Comparison of ENCODE assay signal across 34 cellular contexts in the genomic region with DNA sequence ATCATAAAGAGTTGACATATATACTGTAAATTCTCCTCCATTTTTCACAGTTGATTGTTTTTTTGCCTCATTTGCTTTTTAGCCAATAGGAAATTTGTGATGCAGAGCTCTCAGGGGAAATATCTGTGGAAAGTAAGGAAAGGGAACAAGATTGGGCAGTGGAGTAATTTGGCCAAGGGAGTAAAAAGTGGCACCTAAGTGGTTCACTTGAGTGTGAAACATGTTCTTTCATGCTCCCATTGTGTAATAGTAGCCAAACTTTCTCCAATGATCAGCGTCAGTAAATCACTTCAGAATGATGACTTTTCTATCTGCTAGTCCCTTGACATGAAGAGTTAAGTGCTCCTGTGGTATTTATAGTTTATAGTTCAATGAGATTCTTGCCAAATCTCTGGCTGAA.
"Had no signal": no experiment of that assay in that cellular context is flagged by ENCODE, and none has a peak within 500 bp of the region (broad histone marks: within the 10 kb centered on the region; RNA-seq: fewer than 3 reads in every experiment).

No MANE protein-coding gene starts in this region.

- H3K9me2 ChIP-seq: SK-N-SH had no signal

- H3K36me3 Mint-ChIP-seq: activated CD8-positive, alpha-beta memory T cell treated with anti-CD3 and anti-CD28 coated beads, Interleukin-2, amount 10 ng/mL, durations not matched to agents 7 days and 5 days; activated naive CD8-positive, alpha-beta T cell had no signal

- DNase-seq: activated B cell treated with CpG ODN at 0.5 μM for 24 hours; activated CD4-positive, alpha-beta memory T cell treated with anti-CD3 and anti-CD28 coated beads, Interleukin-2, amount 10 ng/mL, durations not matched to agents 7 days and 5 days; activated CD4-positive, alpha-beta T cell treated with anti-CD3 and anti-CD28 coated beads for 4 hours; activated CD4-positive, CD25-positive, alpha-beta regulatory T cell treated with anti-CD3 and anti-CD28 coated beads, Interleukin-2, amount 50 U/mL, for 72 hours; activated CD8-positive, alpha-beta memory T cell treated with anti-CD3 and anti-CD28 coated beads for 24 hours; activated CD8-positive, alpha-beta memory T cell treated with anti-CD3 and anti-CD28 coated beads, Interleukin-2, amount 10 ng/mL, durations not matched to agents 7 days and 5 days; activated CD8-positive, alpha-beta memory T cell treated with anti-CD3 and anti-CD28 coated beads, Interleukin-2, amount 50 U/mL, for 48 hours; activated effector memory CD4-positive, alpha-beta T cell treated with anti-CD3 and anti-CD28 coated beads, Interleukin-2, amount 50 U/mL, for 16 hours; activated naive CD4-positive, alpha-beta T cell treated with anti-CD3 and anti-CD28 coated beads for 36 hours; activated T-cell treated with anti-CD3 and anti-CD28 coated beads, Interleukin-2, amount 50 U/mL, for 48 hours; amniotic stem cell; aorta; brain microvascular endothelial cell; colonic mucosa; NCI-H1048; NCI-H146; NCI-H187; NCI-H2029 treated with DMSO at 0.1 percent for 48 hours; NCI-H2107; NCI-H510A treated with DMSO at 0.1 percent for 48 hours; NCI-H526 treated with DMSO at 0.1 percent for 48 hours; NCI-H82; PC-3; Peyer's patch; SHP77 treated with DMSO at 0.1 percent for 48 hours; SK-N-SH had no signal

- H3K27ac ChIP-seq: brain microvascular endothelial cell, cardiac muscle cell, colonic mucosa, Peyer's patch, SJSA1 had no signal

- ATAC-seq: activated CD8-positive, alpha-beta memory T cell treated with anti-CD3 and anti-CD28 coated beads, Interleukin-2, amount 10 ng/mL, durations not matched to agents 7 days and 5 days; K562; PC-3 had no signal

- H3K9me3 ChIP-seq: colonic mucosa, Peyer's patch, SJSA1, SK-N-SH had no signal

- FAIRE-seq: K562, TTC549 had no signal

- H3K27ac Mint-ChIP-seq: activated B cell treated with CpG ODN at 0.5 μM for 24 hours; activated CD4-positive, alpha-beta memory T cell treated with anti-CD3 and anti-CD28 coated beads, Interleukin-2, amount 10 ng/mL, durations not matched to agents 7 days and 5 days; activated CD8-positive, alpha-beta memory T cell treated with anti-CD3 and anti-CD28 coated beads, Interleukin-2, amount 10 ng/mL, durations not matched to agents 7 days and 5 days; activated naive CD4-positive, alpha-beta T cell treated with anti-CD3 and anti-CD28 coated beads for 36 hours; activated naive CD8-positive, alpha-beta T cell; T-helper 1 cell treated with Interleukin-12 subunit alpha and Interleukin-12 subunit beta and Interleukin-4 antibody, amounts not matched to agents 30 μg/mL and 1 μg/mL, for 36 hours; T-helper 2 cell treated with Interferon-gamma antibody and Interleukin-4, amounts not matched to agents 5 μg/mL and 100 μg/mL, for 36 hours had no signal

- H3K4me1 Mint-ChIP-seq: activated B cell treated with CpG ODN at 0.5 μM for 24 hours; activated CD4-positive, alpha-beta memory T cell treated with anti-CD3 and anti-CD28 coated beads, Interleukin-2, amount 10 ng/mL, durations not matched to agents 7 days and 5 days; activated CD8-positive, alpha-beta memory T cell treated with anti-CD3 and anti-CD28 coated beads, Interleukin-2, amount 10 ng/mL, durations not matched to agents 7 days and 5 days; central memory CD8-positive, alpha-beta T cell had no signal

- H3K4me1 ChIP-seq: colonic mucosa, Peyer's patch, SJSA1 had no signal

- H3K27me3 Mint-ChIP-seq: activated B cell treated with CpG ODN at 0.5 μM for 24 hours; activated CD4-positive, alpha-beta memory T cell treated with anti-CD3 and anti-CD28 coated beads, Interleukin-2, amount 10 ng/mL, durations not matched to agents 7 days and 5 days; activated CD8-positive, alpha-beta memory T cell treated with anti-CD3 and anti-CD28 coated beads, Interleukin-2, amount 10 ng/mL, durations not matched to agents 7 days and 5 days; activated naive CD8-positive, alpha-beta T cell; central memory CD8-positive, alpha-beta T cell had no signal

- H3K9me3 Mint-ChIP-seq: activated B cell treated with CpG ODN at 0.5 μM for 24 hours; activated CD4-positive, alpha-beta memory T cell treated with anti-CD3 and anti-CD28 coated beads, Interleukin-2, amount 10 ng/mL, durations not matched to agents 7 days and 5 days; activated naive CD4-positive, alpha-beta T cell treated with anti-CD3 and anti-CD28 coated beads for 36 hours; T-helper 1 cell treated with Interleukin-12 subunit alpha and Interleukin-12 subunit beta and Interleukin-4 antibody, amounts not matched to agents 30 μg/mL and 1 μg/mL, for 36 hours; T-helper 2 cell treated with Interferon-gamma antibody and Interleukin-4, amounts not matched to agents 5 μg/mL and 100 μg/mL, for 36 hours had no signal

- H3K4me3 ChIP-seq: cardiac muscle cell, colonic mucosa, K562, Peyer's patch, SJSA1 had no signal

- H3K4me3 Mint-ChIP-seq: activated B cell treated with CpG ODN at 0.5 μM for 24 hours; activated CD4-positive, alpha-beta memory T cell treated with anti-CD3 and anti-CD28 coated beads, Interleukin-2, amount 10 ng/mL, durations not matched to agents 7 days and 5 days; activated CD8-positive, alpha-beta memory T cell treated with anti-CD3 and anti-CD28 coated beads, Interleukin-2, amount 10 ng/mL, durations not matched to agents 7 days and 5 days; activated naive CD4-positive, alpha-beta T cell treated with anti-CD3 and anti-CD28 coated beads for 36 hours; activated naive CD8-positive, alpha-beta T cell; central memory CD8-positive, alpha-beta T cell; T-helper 1 cell treated with Interleukin-12 subunit alpha and Interleukin-12 subunit beta and Interleukin-4 antibody, amounts not matched to agents 30 μg/mL and 1 μg/mL, for 36 hours; T-helper 2 cell treated with Interferon-gamma antibody and Interleukin-4, amounts not matched to agents 5 μg/mL and 100 μg/mL, for 36 hours had no signal

- H3K4me2 ChIP-seq: SK-N-SH had no signal

- H3K36me3 ChIP-seq: brain microvascular endothelial cell, cardiac muscle cell, colonic mucosa, Peyer's patch, SJSA1 had no signal

- H3K27me3 ChIP-seq: brain microvascular endothelial cell, cardiac muscle cell, colonic mucosa, Peyer's patch, SJSA1 had no signal
